24 cellular contexts compared by ENCODE assay signal in genomic region chr5:151007430-151008123, GRCh38. TPM values are rescaled to one million over a fixed set of nuclear protein-coding genes. Genes with fewer than 3 reads are reported as not detected.
DNase-seq lines count a peak whose midpoint lies in the region; ATAC-seq and TF ChIP-seq lines count a peak whose summit lies in the region.
"Had no signal": no experiment of that assay in that cellular context is flagged by ENCODE, and none has a peak within 500 bp of the region (broad histone marks: within the 10 kb centered on the region; RNA-seq: fewer than 3 reads in every experiment).

No MANE protein-coding gene starts in this region.

- no peaks in the 10 kb centered on the region for H3K4me1 Mint-ChIP-seq in stimulated activated memory B cell treated with anti-CD40 and anti-IgM and Interleukin-4, amounts not matched to agents 10 μg/mL and 1 μg/mL and 100 μg/mL, for 72 hours
- H3K4me1 Mint-ChIP-seq: activated B cell treated with CpG ODN at 0.5 μM for 24 hours; activated CD8-positive, alpha-beta memory T cell treated with anti-CD3 and anti-CD28 coated beads, Interleukin-2, amount 10 ng/mL, durations not matched to agents 7 days and 5 days; CD4-positive, CD25-positive, alpha-beta regulatory T cell had no signal

- CTCF ChIA-PET in mammary epithelial cell (lab: Charles Lee; ENCODE audit: low non-redundant PET), result no interaction called here

- H3K36me3 Mint-ChIP-seq in stimulated activated memory B cell treated with anti-CD40 and anti-IgM and Interleukin-4, amounts not matched to agents 10 μg/mL and 1 μg/mL and 100 μg/mL, for 72 hours, result no peaks in the 10 kb centered on the region
- H3K36me3 Mint-ChIP-seq: activated CD8-positive, alpha-beta memory T cell treated with anti-CD3 and anti-CD28 coated beads, Interleukin-2, amount 10 ng/mL, durations not matched to agents 7 days and 5 days; CD4-positive, CD25-positive, alpha-beta regulatory T cell; IgD-negative memory B cell had no signal

- BruUV-seq in mammary epithelial cell (replicated peaks; lab: Mats Ljungman, UMichigan), result no TSS peak

- H3K4me3 Mint-ChIP-seq in stimulated activated memory B cell treated with anti-CD40 and anti-IgM and Interleukin-4, amounts not matched to agents 10 μg/mL and 1 μg/mL and 100 μg/mL, for 72 hours, result no peak overlapping the region
- H3K4me3 Mint-ChIP-seq: activated B cell treated with CpG ODN at 0.5 μM for 24 hours; activated CD8-positive, alpha-beta memory T cell treated with anti-CD3 and anti-CD28 coated beads, Interleukin-2, amount 10 ng/mL, durations not matched to agents 7 days and 5 days; activated T-cell treated with anti-CD3 and anti-CD28 coated beads, Interleukin-2, amount 50 U/mL, for 72 hours; CD4-positive, CD25-positive, alpha-beta regulatory T cell; IgD-negative memory B cell had no signal

- no peaks in the 10 kb centered on the region for H4K20me1 ChIP-seq in mammary epithelial cell (ENCODE audit: insufficient read depth, low read length)

- H3K27ac ChIP-seq in breast epithelium, result peak overlapping the region; percentile 82 to 92
- H3K27ac ChIP-seq in mammary epithelial cell (ENCODE audit: insufficient read depth, low read depth, low read length), result no peak overlapping the region
- H3K27ac ChIP-seq in gastroesophageal sphincter, result peak overlapping the region in 3 of 4 donors; percentile 83 to 95 (median 93)
- peak overlapping the region; percentile 53 to 70 for H3K27ac ChIP-seq in prostate gland
- H3K27ac ChIP-seq in tibial nerve, result peak overlapping the region; percentile 73 to 94 (median 86)
- H3K27ac ChIP-seq: 22Rv1, brain microvascular endothelial cell had no signal

- ATAC-seq in gastroesophageal sphincter, result no peak
- no peak for ATAC-seq in stimulated activated memory B cell treated with anti-CD40 and anti-IgM and Interleukin-4, amounts not matched to agents 10 μg/mL and 1 μg/mL and 100 μg/mL, for 72 hours
- ATAC-seq: activated CD8-positive, alpha-beta memory T cell treated with anti-CD3 and anti-CD28 coated beads, Interleukin-2, amount 10 ng/mL, durations not matched to agents 7 days and 5 days; activated T-cell treated with anti-CD3 and anti-CD28 coated beads, Interleukin-2, amount 50 U/mL, for 72 hours had no signal

- TF ChIP-seq POLR2A in breast epithelium (IDR thresholded peaks at IDR 0.05) (no peak), gastroesophageal sphincter (IDR thresholded peaks at IDR 0.05) (no peak), prostate gland (IDR thresholded peaks at IDR 0.05) (no peak), tibial nerve (IDR thresholded peaks at IDR 0.05) (no peak)

- no peaks in the 10 kb centered on the region for H3K9me3 ChIP-seq in breast epithelium
- H3K9me3 ChIP-seq in mammary epithelial cell (replicated peaks; ENCODE audit: insufficient read depth, low read length), result no peaks in the 10 kb centered on the region
- no peaks in the 10 kb centered on the region for H3K9me3 ChIP-seq in gastroesophageal sphincter
- H3K9me3 ChIP-seq in prostate gland, result no peaks in the 10 kb centered on the region
- no peaks in the 10 kb centered on the region for H3K9me3 ChIP-seq in tibial nerve
- H3K9me3 ChIP-seq: adrenal gland had no signal

- H3K27me3 ChIP-seq in breast epithelium, result no peaks in the 10 kb centered on the region
- no peaks in the 10 kb centered on the region for H3K27me3 ChIP-seq in mammary epithelial cell (ENCODE audit: insufficient read depth, low read length)
- no peaks in the 10 kb centered on the region for H3K27me3 ChIP-seq in gastroesophageal sphincter
- no peaks in the 10 kb centered on the region for H3K27me3 ChIP-seq in prostate gland (replicated peaks; ENCODE audit: insufficient read depth)
- H3K27me3 ChIP-seq in tibial nerve, result no peaks in the 10 kb centered on the region
- H3K27me3 ChIP-seq: adrenal gland, brain microvascular endothelial cell had no signal

- in situ Hi-C loops in mammary epithelial cell (cut with MboI; ENCODE audit: low sequenced_read_pairs in 2 of 2), result no loop called here

- dilution Hi-C loops in mammary epithelial cell (cut with HindIII; ENCODE audit: low sequenced_read_pairs), result no loop called here

- H3K79me2 ChIP-seq in mammary epithelial cell (ENCODE audit: insufficient read depth, low read length), result no peaks in the 10 kb centered on the region

- H3K9me3 Mint-ChIP-seq in stimulated activated memory B cell treated with anti-CD40 and anti-IgM and Interleukin-4, amounts not matched to agents 10 μg/mL and 1 μg/mL and 100 μg/mL, for 72 hours, result no peaks in the 10 kb centered on the region
- H3K9me3 Mint-ChIP-seq: activated B cell treated with CpG ODN at 0.5 μM for 24 hours; activated T-cell treated with anti-CD3 and anti-CD28 coated beads, Interleukin-2, amount 50 U/mL, for 72 hours had no signal

- H3K4me3 ChIP-seq in breast epithelium (no peak overlapping the region), mammary epithelial cell (replicated peaks in 1 of 3; ENCODE audit: insufficient read depth in 1 of 3, low read depth in 2 of 3, low read length in 3 of 3) (no peak overlapping the region), gastroesophageal sphincter (no peak overlapping the region), prostate gland (no peak overlapping the region), tibial nerve (no peak overlapping the region)
- H3K4me3 ChIP-seq: adrenal gland, skin epidermis had no signal

- peaks cover 13% of the 10 kb centered on the region for H3K27me3 Mint-ChIP-seq in stimulated activated memory B cell treated with anti-CD40 and anti-IgM and Interleukin-4, amounts not matched to agents 10 μg/mL and 1 μg/mL and 100 μg/mL, for 72 hours

- no peak overlapping the region for H3K27ac Mint-ChIP-seq in stimulated activated memory B cell treated with anti-CD40 and anti-IgM and Interleukin-4, amounts not matched to agents 10 μg/mL and 1 μg/mL and 100 μg/mL, for 72 hours
- H3K27ac Mint-ChIP-seq: activated B cell treated with CpG ODN at 0.5 μM for 24 hours; activated CD8-positive, alpha-beta memory T cell treated with anti-CD3 and anti-CD28 coated beads, Interleukin-2, amount 10 ng/mL, durations not matched to agents 7 days and 5 days; activated T-cell treated with anti-CD3 and anti-CD28 coated beads, Interleukin-2, amount 50 U/mL, for 72 hours; CD4-positive, CD25-positive, alpha-beta regulatory T cell; IgD-negative memory B cell had no signal

- intact Hi-C loops in breast epithelium (cut with DNase I; ENCODE audit: low total_unique reads), result no loop called here
- intact Hi-C loops in mammary epithelial cell (cut with micrococcal nuclease), result loop anchor here (10.0 kb wide), 1 partner anchor 443 kb away; no protein-coding TSS in a partner anchor
- intact Hi-C loops in prostate gland (cut with DNase I), result loop anchor here (2.0 to 10.0 kb wide), 3 partner anchors 15 to 223 kb away; no protein-coding TSS in a partner anchor

- no peak overlapping the region for H3K9ac ChIP-seq in mammary epithelial cell (ENCODE audit: insufficient read depth, low read length)

- TF ChIP-seq CTCF in breast epithelium (IDR thresholded peaks at IDR 0.05) (no peak), mammary epithelial cell (conservative IDR thresholded peaks at IDR 0.05 in 1 of 2, IDR thresholded peaks at IDR 0.05 in 1 of 2; ENCODE audit: extremely low read depth in 1 of 2, insufficient read depth in 1 of 2, low read depth in 1 of 2, low read length in 2 of 2) (no peak), gastroesophageal sphincter (IDR thresholded peaks at IDR 0.05) (no peak), prostate gland (IDR thresholded peaks at IDR 0.05) (no peak), tibial nerve (IDR thresholded peaks at IDR 0.05) (no peak)

- H3K4me1 ChIP-seq in breast epithelium, result peaks cover 0 to 6% of the 10 kb centered on the region in 2 donors
- no peaks in the 10 kb centered on the region for H3K4me1 ChIP-seq in mammary epithelial cell (ENCODE audit: insufficient read depth, low read length)
- H3K4me1 ChIP-seq in gastroesophageal sphincter, result peaks cover 19 to 58% (median 32%) of the 10 kb centered on the region in 3 donors
- H3K4me1 ChIP-seq in prostate gland (replicated peaks), result peaks cover 3% of the 10 kb centered on the region
- peaks cover 6 to 88% (median 31%) of the 10 kb centered on the region in 4 donors for H3K4me1 ChIP-seq in tibial nerve

- 81% methylated on average over 5 of the region's 6 CpGs for WGBS in mammary epithelial cell (ENCODE audit: low coverage, missing lambda C conversion rate)
- WGBS in gastroesophageal sphincter (ENCODE audit: low coverage in 1 of 2), 2 donors, result 47 to 80% methylated on average over 5 of the region's 6 CpGs
- WGBS in prostate gland, result 81% methylated on average over 6 of the region's 6 CpGs
- WGBS in tibial nerve, 2 donors, result 48 to 65% methylated on average over 6 of the region's 6 CpGs

- no peak overlapping the region for H2AFZ ChIP-seq in mammary epithelial cell (ENCODE audit: low read depth, low read length)

- TF ChIP-seq EP300 in gastroesophageal sphincter (IDR thresholded peaks at IDR 0.05), result no peak
- TF ChIP-seq EP300 in tibial nerve (IDR thresholded peaks at IDR 0.05), result peak in 1 of 2 donors; percentile 10

- DNase-seq in breast epithelium (ENCODE audit: low spot score in 2 of 2) (no peak), mammary epithelial cell (no peak), prostate gland (ENCODE audit: low spot score) (no peak), tibial nerve (ENCODE audit: low spot score in 2 of 2) (no peak), dedifferentiated amniotic fluid mesenchymal stem cell (ENCODE audit: extremely low spot score) (no peak)
- DNase-seq in activated CD4-positive, alpha-beta T cell treated with anti-CD3 and anti-CD28 coated beads for 4 hours, result no peak
- DNase-seq: activated B cell treated with CpG ODN at 0.5 μM for 24 hours; activated CD8-positive, alpha-beta memory T cell treated with anti-CD3 and anti-CD28 coated beads, Interleukin-2, amount 10 ng/mL, durations not matched to agents 7 days and 5 days; activated naive CD4-positive, alpha-beta T cell; activated T-cell treated with anti-CD3 and anti-CD28 coated beads, Interleukin-2, amount 50 U/mL, for 72 hours; brain microvascular endothelial cell; CD4-positive, CD25-positive, alpha-beta regulatory T cell; DND-41; NCI-H1105 treated with DMSO at 0.1 percent for 48 hours; NCI-H774; RPMI8226; stimulated activated CD8-positive, alpha-beta memory T cell treated with anti-CD3 and anti-CD28 coated beads, Interleukin-4, amount 100 ng/mL, for 48 hours; T-helper 1 cell had no signal

- H3K4me2 ChIP-seq in mammary epithelial cell (ENCODE audit: insufficient read depth, low read depth, low read length), result no peak overlapping the region

- H3K36me3 ChIP-seq in breast epithelium (no peaks in the 10 kb centered on the region), mammary epithelial cell (ENCODE audit: insufficient read depth, low read length) (no peaks in the 10 kb centered on the region), gastroesophageal sphincter (no peaks in the 10 kb centered on the region), prostate gland (no peaks in the 10 kb centered on the region), tibial nerve (no peaks in the 10 kb centered on the region)
- H3K36me3 ChIP-seq: adrenal gland, brain microvascular endothelial cell had no signal

RNA-seq across cellular contexts. Expression of gene GPX3, which starts 12.8 kb away (rescaled TPM):
- total RNA-seq in breast epithelium (1,000 to 10,000 TPM; 1,215 to 5,290 (median 2,830) TPM), mammary epithelial cell (1 to 10 TPM in 1 of 2 donors, not detected in 1; 2.7 TPM), gastroesophageal sphincter (1,000 to 10,000 TPM in 3 of 4 donors, 100 to 1,000 TPM in 1; 690 to 3,141 (median 1,517) TPM), prostate gland (100 to 1,000 TPM; 195 to 270 TPM), tibial nerve (1,000 to 10,000 TPM; 3,864 to 9,036 (median 5,113) TPM)
- polyA plus RNA-seq in mammary epithelial cell, result 2.5 TPM
- polyA minus RNA-seq in mammary epithelial cell, result not detected
- total RNA-seq: activated CD8-positive, alpha-beta memory T cell treated with anti-CD3 and anti-CD28 coated beads, Interleukin-2, amount 10 ng/mL, durations not matched to agents 7 days and 5 days; activated T-cell treated with anti-CD3 and anti-CD28 coated beads, Interleukin-2, amount 50 U/mL, for 72 hours had no signal

Comparison
In these comparisons a context has a peak if more than half of its experiments do, and no peak if none do; other contexts are left out.
1. RNA of gene GPX3, which starts 12.8 kb away (total RNA-seq): 3,864 to 9,036 TPM in tibial nerve, 1,215 to 5,290 TPM in breast epithelium, 690 to 3,141 TPM in gastroesophageal sphincter and 195 to 270 TPM in prostate gland; 2.7 TPM in mammary epithelial cell; every median in the first group is over 10 times any median in the second.